Comparison of ENCODE assay signal across 16 cellular contexts in the genomic region with DNA sequence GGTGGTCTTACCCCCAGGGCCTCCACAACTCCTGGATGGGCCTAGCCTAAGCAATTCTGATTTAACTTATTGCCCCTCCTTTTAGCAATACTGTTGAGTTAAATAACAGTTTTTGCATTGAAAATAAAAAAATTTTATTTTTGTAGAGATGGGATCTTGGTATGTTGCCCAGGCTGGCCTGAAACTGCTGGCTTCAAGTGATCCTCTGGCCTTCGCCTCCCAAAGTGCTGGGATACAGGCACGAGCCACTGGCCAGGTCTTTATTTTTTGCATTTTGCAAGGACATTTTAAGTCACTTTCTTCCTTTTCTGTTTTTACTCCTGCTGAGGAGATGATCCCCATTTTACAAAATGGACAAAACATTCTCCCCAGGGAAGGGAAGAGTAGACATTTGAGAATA. TPM values are rescaled to one million over a fixed set of nuclear protein-coding genes. Genes with fewer than 3 reads are reported as not detected.
DNase-seq lines count a peak whose midpoint lies in the region; ATAC-seq and TF ChIP-seq lines count a peak whose summit lies in the region.
"Had no signal": no experiment of that assay in that cellular context is flagged by ENCODE, and none has a peak within 500 bp of the region (broad histone marks: within the 10 kb centered on the region; RNA-seq: fewer than 3 reads in every experiment).

No MANE protein-coding gene starts in this region.

- H3K4me1 Mint-ChIP-seq in natural killer cell, result peaks cover 91 to 92% of the 10 kb centered on the region in 2 donors
- peaks cover 7% of the 10 kb centered on the region for H3K4me1 Mint-ChIP-seq in mesothelial cell of epicardium

- H3K9me3 ChIP-seq in adipocyte (ENCODE audit: control insufficient read depth, low read length), result no peaks in the 10 kb centered on the region
- H3K9me3 ChIP-seq: BE2C, thoracic aorta had no signal

- H3K4me3 ChIP-seq in ACC112 (ENCODE audit: low read depth, low read length) (no peak overlapping the region), adipocyte (ENCODE audit: low read length) (peak overlapping the region; percentile 30)
- H3K4me3 ChIP-seq: thoracic aorta had no signal

- TF ChIP-seq CTCF in natural killer cell (IDR thresholded peaks at IDR 0.05) (no peak), mesothelial cell of epicardium (IDR thresholded peaks at IDR 0.05; ENCODE audit: unreplicated experiment) (no peak)

- intact Hi-C loops in natural killer cell (cut with micrococcal nuclease), result no loop called here

- H3K27me3 ChIP-seq in ACC112 (ENCODE audit: insufficient read depth, low read length) (no peaks in the 10 kb centered on the region), adipocyte (replicated peaks; ENCODE audit: control insufficient read depth, insufficient read depth, low read length) (no peaks in the 10 kb centered on the region)
- H3K27me3 ChIP-seq: BE2C had no signal

- ATAC-seq in GM21619 (IDR thresholded peaks at IDR 0.05; ENCODE audit: unreplicated experiment), result peak; percentile 2
- ATAC-seq in natural killer cell, result no peak
- ATAC-seq in HG03175 (IDR thresholded peaks at IDR 0.05; ENCODE audit: unreplicated experiment), result no peak

- no peaks in the 10 kb centered on the region for H3K27me3 Mint-ChIP-seq in natural killer cell (ENCODE audit: low read depth in 2 of 2)
- H3K27me3 Mint-ChIP-seq in mesothelial cell of epicardium (ENCODE audit: low read depth), result no peaks in the 10 kb centered on the region
- H3K27me3 Mint-ChIP-seq: T-helper 17 cell had no signal

- H3K27ac ChIP-seq in ACC112 (ENCODE audit: low read depth, low read length), result peak overlapping the region; percentile 77

- peaks cover 28% of the 10 kb centered on the region for H3K36me3 ChIP-seq in ACC112 (ENCODE audit: insufficient read depth, low read length)
- H3K36me3 ChIP-seq in adipocyte (ENCODE audit: control insufficient read depth, insufficient read depth, low read length, severe bottlenecking), result no peaks in the 10 kb centered on the region
- H3K36me3 ChIP-seq: BE2C, thoracic aorta had no signal

- DNase-seq in adipocyte (ENCODE audit: low read depth), result no peak
- DNase-seq in natural killer cell, result no peak
- no peak for DNase-seq in RPMI8226
- no peak for DNase-seq in NCI-H1436 (lab: John Stamatoyannopoulos, UW)
- DNase-seq in mesothelial cell of epicardium (ENCODE audit: low spot score in 2 of 2, unreplicated experiment in 2 of 2), result no peak
- DNase-seq: activated CD4-positive, alpha-beta T cell treated with anti-CD3 and anti-CD28 coated beads for 48 hours; activated gamma-delta T cell treated with Interleukin-2 at 50 U/mL for 16 hours; BE2C; DMS53; NCI-H187; posterior cingulate gyrus; T-helper 17 cell had no signal

- no peaks in the 10 kb centered on the region for H3K9me3 Mint-ChIP-seq in natural killer cell
- peaks cover 6% of the 10 kb centered on the region for H3K9me3 Mint-ChIP-seq in mesothelial cell of epicardium

- H3K27ac Mint-ChIP-seq in natural killer cell (peak overlapping the region; percentile 74 to 94), mesothelial cell of epicardium (no peak overlapping the region)
- H3K27ac Mint-ChIP-seq: T-helper 17 cell had no signal

- H3K4me1 ChIP-seq in ACC112 (ENCODE audit: control insufficient read depth, insufficient read depth, low read length, unreplicated experiment), result peaks cover 41% of the 10 kb centered on the region
- H3K4me1 ChIP-seq in adipocyte (ENCODE audit: control insufficient read depth, insufficient read depth, low read length), result peaks cover 43% of the 10 kb centered on the region
- H3K4me1 ChIP-seq: BE2C had no signal

- no peak overlapping the region for H2AFZ ChIP-seq in ACC112 (ENCODE audit: low read length, unreplicated experiment)

- H3K4me3 Mint-ChIP-seq in natural killer cell, result peak overlapping the region; percentile 17
- no peak overlapping the region for H3K4me3 Mint-ChIP-seq in mesothelial cell of epicardium
- H3K4me3 Mint-ChIP-seq: T-helper 17 cell had no signal

- peaks cover 90% of the 10 kb centered on the region for H3K79me2 ChIP-seq in ACC112 (ENCODE audit: control insufficient read depth, insufficient read depth, low read length, unreplicated experiment)

- H3K9ac ChIP-seq in adipocyte (ENCODE audit: low read length), result peak overlapping the region; percentile 19

- H3K36me3 Mint-ChIP-seq in natural killer cell (no peaks in the 10 kb centered on the region), mesothelial cell of epicardium (peaks cover 27% of the 10 kb centered on the region)

RNA-seq across cellular contexts. Expression of a gene that starts 20.6 kb away (rescaled TPM):
- total RNA-seq in natural killer cell (100 to 1,000 TPM; 208 to 282 (median 253) TPM), mesothelial cell of epicardium (107 to 112 TPM (median 111 TPM) in 3 replicates)
